Comparison of ENCODE assay signal across 11 cellular contexts in genomic region chr7:106329971-106330733, GRCh38. TPM values are rescaled to one million over a fixed set of nuclear protein-coding genes. Genes with fewer than 3 reads are reported as not detected.
DNase-seq lines count a peak whose midpoint lies in the region; ATAC-seq and TF ChIP-seq lines count a peak whose summit lies in the region.
"Had no signal": no experiment of that assay in that cellular context is flagged by ENCODE, and none has a peak within 500 bp of the region (broad histone marks: within the 10 kb centered on the region; RNA-seq: fewer than 3 reads in every experiment).

No MANE protein-coding gene starts in this region.

- no peaks in the 10 kb centered on the region for H3K9me3 ChIP-seq in left lung
- no peaks in the 10 kb centered on the region for H3K9me3 ChIP-seq in CD4-positive, alpha-beta T cell (ENCODE audit: control insufficient read depth, low read length)
- H3K9me3 ChIP-seq: MG63 had no signal

- intact Hi-C loops in left lung (cut with DNase I): no loop called here
- intact Hi-C loops in CD4-positive, alpha-beta T cell (cut with DNase I, micrococcal nuclease): no loop called here

- peaks cover 10% of the 10 kb centered on the region for H3K27me3 Mint-ChIP-seq in CD4-positive, alpha-beta T cell
- H3K27me3 Mint-ChIP-seq in stimulated activated memory B cell treated with anti-CD40 and anti-IgM and Interleukin-4, amounts not matched to agents 10 μg/mL and 1 μg/mL and 100 μg/mL, for 72 hours: peaks cover 4% of the 10 kb centered on the region

- peak; percentile 29 for DNase-seq in AG08396 (ENCODE audit: low spot score)
- peak; percentile 74 for DNase-seq in EL
- peak; percentile 81 for DNase-seq in astrocyte of the hippocampus (ENCODE audit: low read depth, low spot score)
- DNase-seq in left lung: no peak
- no peak for DNase-seq in CD4-positive, alpha-beta T cell
- DNase-seq in NK-92 (lab: John Stamatoyannopoulos, UW; ENCODE audit: unreplicated experiment): no peak
- DNase-seq: DMS79 treated with DMSO at 0.1 percent for 48 hours, MG63, NCI-H524 had no signal

- ATAC-seq in left lung (peak; percentile 62), GM21786 (IDR thresholded peaks at IDR 0.05; ENCODE audit: unreplicated experiment) (no peak)
- no peak for ATAC-seq in CD4-positive, alpha-beta T cell (ENCODE audit: poor library complexity)
- no peak for ATAC-seq in stimulated activated memory B cell treated with anti-CD40 and anti-IgM and Interleukin-4, amounts not matched to agents 10 μg/mL and 1 μg/mL and 100 μg/mL, for 72 hours

- no peaks in the 10 kb centered on the region for H3K27me3 ChIP-seq in left lung
- H3K27me3 ChIP-seq in CD4-positive, alpha-beta T cell (ENCODE audit: control insufficient read depth, insufficient read depth, low read length): no peaks in the 10 kb centered on the region
- H3K27me3 ChIP-seq: MG63 had no signal

- H3K27ac ChIP-seq in left lung: no peak overlapping the region
- no peak overlapping the region for H3K27ac ChIP-seq in CD4-positive, alpha-beta T cell (ENCODE audit: low read depth, low read length)

- H3K9me3 Mint-ChIP-seq in CD4-positive, alpha-beta T cell: no peaks in the 10 kb centered on the region
- no peaks in the 10 kb centered on the region for H3K9me3 Mint-ChIP-seq in stimulated activated memory B cell treated with anti-CD40 and anti-IgM and Interleukin-4, amounts not matched to agents 10 μg/mL and 1 μg/mL and 100 μg/mL, for 72 hours

- no peak overlapping the region for H3K4me3 Mint-ChIP-seq in CD4-positive, alpha-beta T cell
- no peak overlapping the region for H3K4me3 Mint-ChIP-seq in stimulated activated memory B cell treated with anti-CD40 and anti-IgM and Interleukin-4, amounts not matched to agents 10 μg/mL and 1 μg/mL and 100 μg/mL, for 72 hours

- H3K4me1 ChIP-seq in left lung: peaks cover 0 to 4% of the 10 kb centered on the region in 2 donors

- H3K36me3 ChIP-seq in left lung: no peaks in the 10 kb centered on the region
- H3K36me3 ChIP-seq: MG63 had no signal

- no peak for TF ChIP-seq CTCF in left lung (IDR thresholded peaks at IDR 0.05)
- no peak for TF ChIP-seq CTCF in CD4-positive, alpha-beta T cell (IDR thresholded peaks at IDR 0.05)

- no peak overlapping the region for H3K27ac Mint-ChIP-seq in CD4-positive, alpha-beta T cell
- H3K27ac Mint-ChIP-seq in stimulated activated memory B cell treated with anti-CD40 and anti-IgM and Interleukin-4, amounts not matched to agents 10 μg/mL and 1 μg/mL and 100 μg/mL, for 72 hours: no peak overlapping the region

- H3K4me3 ChIP-seq in left lung: no peak overlapping the region
- H3K4me3 ChIP-seq: MG63 had no signal

- H3K36me3 Mint-ChIP-seq in CD4-positive, alpha-beta T cell (ENCODE audit: low read depth): no peaks in the 10 kb centered on the region
- no peaks in the 10 kb centered on the region for H3K36me3 Mint-ChIP-seq in stimulated activated memory B cell treated with anti-CD40 and anti-IgM and Interleukin-4, amounts not matched to agents 10 μg/mL and 1 μg/mL and 100 μg/mL, for 72 hours

- no peaks in the 10 kb centered on the region for H3K4me1 Mint-ChIP-seq in CD4-positive, alpha-beta T cell (ENCODE audit: low read depth)
- H3K4me1 Mint-ChIP-seq in stimulated activated memory B cell treated with anti-CD40 and anti-IgM and Interleukin-4, amounts not matched to agents 10 μg/mL and 1 μg/mL and 100 μg/mL, for 72 hours: no peaks in the 10 kb centered on the region

- POLR2A ChIA-PET in CD4-positive, alpha-beta T cell (lab: Charles Lee): no interaction called here

- CTCF ChIA-PET in CD4-positive, alpha-beta T cell (lab: Charles Lee): no interaction called here

RNA-seq across cellular contexts. Expression of gene NAMPT, which starts 45.4 kb away (rescaled TPM):
- total RNA-seq in left lung: 100 to 1,000 TPM in 1 of 2 donors, 10 to 100 TPM in 1; 98.1 to 425 TPM
- total RNA-seq in CD4-positive, alpha-beta T cell: 100 to 1,000 TPM; 154 to 159 TPM

Comparison
In these comparisons a context has a peak if more than half of its experiments do, and no peak if none do; other contexts are left out.
1. DNase-seq: peak in AG08396 (single experiment), EL (single experiment) and astrocyte of the hippocampus (single experiment); none in left lung (0 of 2), CD4-positive, alpha-beta T cell (0 of 10) and NK-92 (single experiment).